Comparison of ENCODE assay signal across 17 cellular contexts in genomic region chr22:17716529-17716928, GRCh38. TPM values are rescaled to one million over a fixed set of nuclear protein-coding genes. Genes with fewer than 3 reads are reported as not detected.
DNase-seq lines count a peak whose midpoint lies in the region; ATAC-seq and TF ChIP-seq lines count a peak whose summit lies in the region.
"Had no signal": no experiment of that assay in that cellular context is flagged by ENCODE, and none has a peak within 500 bp of the region (broad histone marks: within the 10 kb centered on the region; RNA-seq: fewer than 3 reads in every experiment).

No MANE protein-coding gene starts in this region.

- H3K4me1 ChIP-seq in adipocyte (ENCODE audit: control insufficient read depth, insufficient read depth, low read length) (peaks cover 37% of the 10 kb centered on the region), osteoblast (ENCODE audit: insufficient read depth, low read length) (peaks cover 21% of the 10 kb centered on the region), mucosa of descending colon (ENCODE audit: low read depth) (no peaks in the 10 kb centered on the region), right cardiac atrium (ENCODE audit: control insufficient read depth, insufficient read depth, low read length) (no peaks in the 10 kb centered on the region)
- H3K4me1 ChIP-seq: BLaER1 treated with 17β-estradiol and CSF1 and Interleukin-3, amounts not matched to agents 10 nM and 100 nM; HAP-1 had no signal

- WGBS in right cardiac atrium = 93% methylated on average over 3 of the region's 3 CpGs

- CTCF ChIA-PET in activated CD4-positive, alpha-beta memory T cell treated with anti-CD3 and anti-CD28 coated beads, Interleukin-2, amount 10 ng/mL, durations not matched to agents 7 days and 5 days (lab: Charles Lee) = no interaction called here

- H3K9ac ChIP-seq in adipocyte (ENCODE audit: low read length) = peak overlapping the region; percentile 14
- H3K9ac ChIP-seq: BLaER1 treated with 17β-estradiol and CSF1 and Interleukin-3, amounts not matched to agents 10 nM and 100 nM had no signal

- no peaks in the 10 kb centered on the region for H3K36me3 Mint-ChIP-seq in stimulated activated effector memory CD8-positive, alpha-beta T cell treated with anti-CD3 and anti-CD28 coated beads, Interleukin-12 subunit alpha, Interleukin-12 subunit beta, amount 100 ng/mL, for 72 hours
- H3K36me3 Mint-ChIP-seq in activated CD4-positive, alpha-beta memory T cell treated with anti-CD3 and anti-CD28 coated beads, Interleukin-2, amount 10 ng/mL, durations not matched to agents 7 days and 5 days (ENCODE audit: low read depth) = peaks cover 3% of the 10 kb centered on the region

- H3K27me3 ChIP-seq in adipocyte (replicated peaks; ENCODE audit: control insufficient read depth, insufficient read depth, low read length) (no peaks in the 10 kb centered on the region), dorsolateral prefrontal cortex (no peaks in the 10 kb centered on the region), osteoblast (ENCODE audit: insufficient read depth, low read length) (no peaks in the 10 kb centered on the region), right cardiac atrium (ENCODE audit: control insufficient read depth, insufficient read depth) (no peaks in the 10 kb centered on the region)
- H3K27me3 ChIP-seq: BLaER1 treated with 17β-estradiol and CSF1 and Interleukin-3, amounts not matched to agents 10 nM and 100 nM had no signal

- peaks cover 69% of the 10 kb centered on the region for H3K79me2 ChIP-seq in osteoblast (ENCODE audit: insufficient read depth, low read length)

- no peak overlapping the region for H3K4me2 ChIP-seq in osteoblast (ENCODE audit: insufficient read depth, low read length)
- H3K4me2 ChIP-seq: BLaER1 treated with 17β-estradiol and CSF1 and Interleukin-3, amounts not matched to agents 10 nM and 100 nM had no signal

- H3K36me3 ChIP-seq in adipocyte (ENCODE audit: control insufficient read depth, insufficient read depth, low read length, severe bottlenecking) (peaks cover 13% of the 10 kb centered on the region), osteoblast (ENCODE audit: insufficient read depth, low read length) (peaks cover 6% of the 10 kb centered on the region), mucosa of descending colon (ENCODE audit: low read depth) (no peaks in the 10 kb centered on the region)
- H3K36me3 ChIP-seq: HAP-1 had no signal

- DNase-seq in adipocyte (ENCODE audit: low read depth) (no peak), dorsolateral prefrontal cortex (no peak), osteoblast (ENCODE audit: insufficient read length, low spot score, missing footprints) (peak; percentile 79), mucosa of descending colon (no peak), GM19240 (ENCODE audit: insufficient read length, low spot score) (no peak), right cardiac atrium (no peak)
- DNase-seq in stimulated activated effector memory CD8-positive, alpha-beta T cell treated with anti-CD3 and anti-CD28 coated beads, Interleukin-12 subunit alpha, Interleukin-12 subunit beta, amount 100 ng/mL, for 72 hours (ENCODE audit: low spot score in 2 of 2) = no peak
- no peak for DNase-seq in activated CD4-positive, alpha-beta memory T cell treated with anti-CD3 and anti-CD28 coated beads, Interleukin-2, amount 10 ng/mL, durations not matched to agents 7 days and 5 days
- DNase-seq: Calu3; CD8-positive, alpha-beta T cell; DMS79 treated with DMSO at 0.1 percent for 48 hours; GF-D8; GM23248 had no signal

- ATAC-seq in stimulated activated effector memory CD8-positive, alpha-beta T cell treated with anti-CD3 and anti-CD28 coated beads, Interleukin-12 subunit alpha, Interleukin-12 subunit beta, amount 100 ng/mL, for 72 hours = no peak
- ATAC-seq in mucosa of descending colon = no peak
- no peak for ATAC-seq in right cardiac atrium
- ATAC-seq: CD8-positive, alpha-beta T cell; HepG2 had no signal

- no peak overlapping the region for H3K4me3 Mint-ChIP-seq in stimulated activated effector memory CD8-positive, alpha-beta T cell treated with anti-CD3 and anti-CD28 coated beads, Interleukin-12 subunit alpha, Interleukin-12 subunit beta, amount 100 ng/mL, for 72 hours
- H3K4me3 Mint-ChIP-seq in activated CD4-positive, alpha-beta memory T cell treated with anti-CD3 and anti-CD28 coated beads, Interleukin-2, amount 10 ng/mL, durations not matched to agents 7 days and 5 days = no peak overlapping the region
- H3K4me3 Mint-ChIP-seq: B cell; CD8-positive, alpha-beta T cell had no signal

- intact Hi-C loops in dorsolateral prefrontal cortex (cut with DNase I) = no loop called here
- intact Hi-C loops in mucosa of descending colon (cut with DNase I, micrococcal nuclease) = no loop called here
- intact Hi-C loops in right cardiac atrium (cut with DNase I) = no loop called here

- H3K9me3 ChIP-seq in adipocyte (ENCODE audit: control insufficient read depth, low read length) = no peaks in the 10 kb centered on the region
- H3K9me3 ChIP-seq in osteoblast (ENCODE audit: low read depth, low read length) = no peaks in the 10 kb centered on the region
- no peaks in the 10 kb centered on the region for H3K9me3 ChIP-seq in mucosa of descending colon
- H3K9me3 ChIP-seq in right cardiac atrium (ENCODE audit: control insufficient read depth, low read length) = no peaks in the 10 kb centered on the region
- H3K9me3 ChIP-seq: BLaER1 treated with 17β-estradiol and CSF1 and Interleukin-3, amounts not matched to agents 10 nM and 100 nM; HAP-1 had no signal

- peak overlapping the region; percentile 5 for H3K27ac Mint-ChIP-seq in stimulated activated effector memory CD8-positive, alpha-beta T cell treated with anti-CD3 and anti-CD28 coated beads, Interleukin-12 subunit alpha, Interleukin-12 subunit beta, amount 100 ng/mL, for 72 hours
- H3K27ac Mint-ChIP-seq in activated CD4-positive, alpha-beta memory T cell treated with anti-CD3 and anti-CD28 coated beads, Interleukin-2, amount 10 ng/mL, durations not matched to agents 7 days and 5 days = no peak overlapping the region
- H3K27ac Mint-ChIP-seq: B cell; CD8-positive, alpha-beta T cell had no signal

- no peak overlapping the region for H2AFZ ChIP-seq in osteoblast (ENCODE audit: low read length)
- H2AFZ ChIP-seq: GM23248 had no signal

- H3K27me3 Mint-ChIP-seq in activated CD4-positive, alpha-beta memory T cell treated with anti-CD3 and anti-CD28 coated beads, Interleukin-2, amount 10 ng/mL, durations not matched to agents 7 days and 5 days = no peaks in the 10 kb centered on the region
- H3K27me3 Mint-ChIP-seq: B cell had no signal

- TF ChIP-seq CTCF in dorsolateral prefrontal cortex (IDR thresholded peaks at IDR 0.05 in 54 of 56, conservative IDR thresholded peaks at IDR 0.05 in 2 of 56; ENCODE audit: low read depth in 1 of 56, partially characterized antibody in 56 of 56) (no peak), osteoblast (IDR thresholded peaks at IDR 0.05; ENCODE audit: extremely low read depth, low read depth, low read length) (no peak), mucosa of descending colon (IDR thresholded peaks at IDR 0.05) (no peak)

- POLR2A ChIA-PET in activated CD4-positive, alpha-beta memory T cell treated with anti-CD3 and anti-CD28 coated beads, Interleukin-2, amount 10 ng/mL, durations not matched to agents 7 days and 5 days (lab: Charles Lee) = interaction anchor here (0.6 kb wide), 1 partner anchor 1715 kb away, joined by 3 read pairs; the partner anchor contains the start of gene HIRA

- H3K27ac ChIP-seq in dorsolateral prefrontal cortex (peak overlapping the region in 35 of 59 donors; percentile 5 to 70 (median 37)), osteoblast (ENCODE audit: low read depth, low read length) (peak overlapping the region; percentile 2), right cardiac atrium (ENCODE audit: low read length) (no peak overlapping the region)
- H3K27ac ChIP-seq: BLaER1 treated with 17β-estradiol and CSF1 and Interleukin-3, amounts not matched to agents 10 nM and 100 nM had no signal

- no peaks in the 10 kb centered on the region for H3K4me1 Mint-ChIP-seq in stimulated activated effector memory CD8-positive, alpha-beta T cell treated with anti-CD3 and anti-CD28 coated beads, Interleukin-12 subunit alpha, Interleukin-12 subunit beta, amount 100 ng/mL, for 72 hours
- no peaks in the 10 kb centered on the region for H3K4me1 Mint-ChIP-seq in activated CD4-positive, alpha-beta memory T cell treated with anti-CD3 and anti-CD28 coated beads, Interleukin-2, amount 10 ng/mL, durations not matched to agents 7 days and 5 days
- H3K4me1 Mint-ChIP-seq: B cell had no signal

- no peak overlapping the region for H3K4me3 ChIP-seq in adipocyte (ENCODE audit: low read length)
- H3K4me3 ChIP-seq in dorsolateral prefrontal cortex = no peak overlapping the region
- H3K4me3 ChIP-seq in osteoblast (ENCODE audit: insufficient read depth, low read length) = no peak overlapping the region
- H3K4me3 ChIP-seq in mucosa of descending colon = no peak overlapping the region
- H3K4me3 ChIP-seq in right cardiac atrium (ENCODE audit: low read length) = no peak overlapping the region
- H3K4me3 ChIP-seq: BLaER1 treated with 17β-estradiol and CSF1 and Interleukin-3, amounts not matched to agents 10 nM and 100 nM; GM23248; HAP-1 had no signal

- peaks cover 4% of the 10 kb centered on the region for H4K20me1 ChIP-seq in osteoblast (ENCODE audit: insufficient read depth, low read length)
- H4K20me1 ChIP-seq: BLaER1 treated with 17β-estradiol and CSF1 and Interleukin-3, amounts not matched to agents 10 nM and 100 nM had no signal

- H3K9me3 Mint-ChIP-seq in stimulated activated effector memory CD8-positive, alpha-beta T cell treated with anti-CD3 and anti-CD28 coated beads, Interleukin-12 subunit alpha, Interleukin-12 subunit beta, amount 100 ng/mL, for 72 hours = no peaks in the 10 kb centered on the region
- H3K9me3 Mint-ChIP-seq in activated CD4-positive, alpha-beta memory T cell treated with anti-CD3 and anti-CD28 coated beads, Interleukin-2, amount 10 ng/mL, durations not matched to agents 7 days and 5 days = no peaks in the 10 kb centered on the region
- H3K9me3 Mint-ChIP-seq: CD8-positive, alpha-beta T cell had no signal

RNA-seq across cellular contexts. Expression of gene BID, which starts 57.7 kb away (rescaled TPM):
- total RNA-seq in dorsolateral prefrontal cortex (10 to 100 TPM; 14.9 to 53.3 (median 31.3) TPM), osteoblast (16.3 and 21.2 TPM in 2 replicates), mucosa of descending colon (10 to 100 TPM; 17.9 to 35.0 (median 21.8) TPM), right cardiac atrium (10 to 100 TPM in 3 of 4 donors, 1 to 10 TPM in 1; 7.2 to 13.1 (median 11.3) TPM)
- 10 to 100 TPM; 21.4 to 25.7 TPM for total RNA-seq in activated CD4-positive, alpha-beta memory T cell treated with anti-CD3 and anti-CD28 coated beads, Interleukin-2, amount 10 ng/mL, durations not matched to agents 7 days and 5 days
- polyA plus RNA-seq in right cardiac atrium = 12.7 TPM
